Comparison of ENCODE assay signal across 11 cellular contexts in genomic region chr12:45354399-45354798, GRCh38.
DNase-seq lines count a peak whose midpoint lies in the region; ATAC-seq and TF ChIP-seq lines count a peak whose summit lies in the region.
"Had no signal": no experiment of that assay in that cellular context is flagged by ENCODE, and none has a peak within 500 bp of the region (broad histone marks: within the 10 kb centered on the region; RNA-seq: fewer than 3 reads in every experiment).

No MANE protein-coding gene starts in this region.

- peaks cover 71% of the 10 kb centered on the region for H3K36me3 Mint-ChIP-seq in activated T-cell treated with anti-CD3 and anti-CD28 coated beads, Interleukin-2, amount 50 U/mL, for 24 hours (ENCODE audit: low read depth)

- H3K9me3 ChIP-seq in psoas muscle (no peaks in the 10 kb centered on the region), vagina (no peaks in the 10 kb centered on the region)

- TF ChIP-seq POLR2A in vagina (IDR thresholded peaks at IDR 0.05): no peak

- ATAC-seq in GM21825 (IDR thresholded peaks at IDR 0.05; ENCODE audit: unreplicated experiment) (peak; percentile 95), HG03575 (IDR thresholded peaks at IDR 0.05; ENCODE audit: extremely low read depth, insufficient number of reproducible peaks, low FRiP score, unreplicated experiment) (peak; percentile 82), psoas muscle (no peak)

- H3K4me3 Mint-ChIP-seq in activated T-cell treated with anti-CD3 and anti-CD28 coated beads, Interleukin-2, amount 50 U/mL, for 24 hours: no peak overlapping the region

- no peaks in the 10 kb centered on the region for H3K27me3 ChIP-seq in psoas muscle (ENCODE audit: insufficient read depth in 3 of 3, low read length in 2 of 3)
- no peaks in the 10 kb centered on the region for H3K27me3 ChIP-seq in vagina

- no peaks in the 10 kb centered on the region for H3K9me3 Mint-ChIP-seq in activated T-cell treated with anti-CD3 and anti-CD28 coated beads, Interleukin-2, amount 50 U/mL, for 24 hours

- TF ChIP-seq CTCF in psoas muscle (IDR thresholded peaks at IDR 0.05) (no peak), vagina (IDR thresholded peaks at IDR 0.05) (no peak)

- H3K4me3 ChIP-seq in psoas muscle (no peak overlapping the region), vagina (no peak overlapping the region)

- peaks cover 22% of the 10 kb centered on the region for H3K4me1 ChIP-seq in psoas muscle
- peaks cover 18% of the 10 kb centered on the region for H3K4me1 ChIP-seq in vagina

- intact Hi-C loops in psoas muscle (cut with DNase I): no loop called here
- intact Hi-C loops in vagina (cut with DNase I): no loop called here

- H3K36me3 ChIP-seq in psoas muscle (ENCODE audit: insufficient read depth in 1 of 2, low read depth in 1 of 2) (peaks cover 18 to 97% of the 10 kb centered on the region in 2 donors), vagina (peaks cover 0 to 12% of the 10 kb centered on the region in 2 donors)

- peak overlapping the region; percentile 16 for H3K27ac Mint-ChIP-seq in activated T-cell treated with anti-CD3 and anti-CD28 coated beads, Interleukin-2, amount 50 U/mL, for 24 hours

- H3K27ac ChIP-seq in psoas muscle: peak overlapping the region; percentile 44
- no peak overlapping the region for H3K27ac ChIP-seq in vagina

- H3K4me1 Mint-ChIP-seq in activated T-cell treated with anti-CD3 and anti-CD28 coated beads, Interleukin-2, amount 50 U/mL, for 24 hours (ENCODE audit: low read depth): peaks cover 9% of the 10 kb centered on the region

- no peaks in the 10 kb centered on the region for H3K27me3 Mint-ChIP-seq in activated T-cell treated with anti-CD3 and anti-CD28 coated beads, Interleukin-2, amount 50 U/mL, for 24 hours

- DNase-seq in activated T-cell treated with anti-CD3 and anti-CD28 coated beads, Interleukin-2, amount 50 U/mL, for 24 hours: no peak
- DNase-seq in activated T-cell treated with anti-CD3 and anti-CD28 coated beads, Interleukin-2, amount 50 U/mL, for 1 hour: no peak
- no peak for DNase-seq in psoas muscle
- DNase-seq in NCI-H1436 (lab: John Stamatoyannopoulos, UW): no peak
- no peak for DNase-seq in HK-2 (ENCODE audit: unreplicated experiment)
- DNase-seq in vagina (ENCODE audit: extremely low spot score in 2 of 2): no peak
- DNase-seq: foreskin melanocyte, NCI-H2171 treated with DMSO at 0.1 percent for 48 hours, T-helper 9 cell had no signal

Comparison
In these comparisons a context has a peak if more than half of its experiments do, and no peak if none do; other contexts are left out.
1. ATAC-seq: peak in GM21825 (single experiment) and HG03575 (single experiment); none in psoas muscle (0 of 4).